Comparison of ENCODE assay signal across 8 cellular contexts in the genomic region with DNA sequence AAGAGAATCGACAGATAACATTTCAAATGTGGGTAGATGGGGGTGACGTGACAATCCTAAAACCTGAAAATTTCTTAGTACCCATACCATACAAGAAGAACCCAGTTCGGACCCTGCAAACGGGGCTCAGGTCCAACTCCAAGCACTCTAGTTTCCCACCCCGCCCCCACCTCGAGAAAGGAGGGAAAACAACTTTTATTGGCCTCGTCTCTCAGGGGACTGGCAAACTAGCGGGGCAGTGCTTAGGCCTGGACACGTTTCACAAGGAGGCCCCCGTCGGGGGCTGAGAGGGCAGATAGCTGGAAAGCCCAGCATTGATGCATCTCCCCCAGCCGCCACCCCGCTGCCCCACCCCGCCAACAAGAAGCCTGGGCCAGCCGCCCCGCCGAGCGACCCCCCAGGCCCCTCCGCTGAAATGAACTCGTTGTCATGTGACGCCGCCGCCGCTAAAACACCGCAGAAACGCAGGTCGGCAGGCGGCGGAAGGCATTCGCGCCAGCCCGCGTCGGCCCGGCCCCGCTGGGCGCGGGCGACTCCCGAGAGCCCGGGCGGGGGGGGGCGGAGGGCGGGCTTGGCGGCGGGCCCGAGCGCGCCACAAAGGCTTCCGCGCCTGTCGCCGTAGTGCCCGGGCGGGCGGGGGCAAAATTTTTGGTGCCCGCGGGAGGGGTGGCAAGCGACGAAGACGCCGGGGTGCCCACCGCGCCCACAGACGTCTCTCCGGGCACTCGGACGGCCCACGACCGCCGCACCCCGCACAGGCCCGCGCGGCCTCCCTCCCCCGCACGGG. TPM values are rescaled to one million over a fixed set of nuclear protein-coding genes. Genes with fewer than 3 reads are reported as not detected.
DNase-seq lines count a peak whose midpoint lies in the region; ATAC-seq and TF ChIP-seq lines count a peak whose summit lies in the region.

No MANE protein-coding gene starts in this region.

- no peaks in the 10 kb centered on the region for H3K36me3 Mint-ChIP-seq in activated CD4-positive, alpha-beta T cell treated with anti-CD3 and anti-CD28 coated beads, Interleukin-2, amount 10 ng/mL, durations not matched to agents 24 days and 14 days (ENCODE audit: low read depth)

- intact Hi-C loops in activated CD4-positive, alpha-beta T cell treated with anti-CD3 and anti-CD28 coated beads, Interleukin-2, amount 10 ng/mL, durations not matched to agents 24 days and 14 days (cut with micrococcal nuclease), result loop anchor here (1.0 to 5.0 kb wide), 10 partner anchors 35 to 555 kb away; a partner anchor contains a TSS

- ATAC-seq in HG03095 (IDR thresholded peaks at IDR 0.05; ENCODE audit: unreplicated experiment) (peak; percentile 5), GM18519 (IDR thresholded peaks at IDR 0.05; ENCODE audit: low FRiP score, unreplicated experiment) (no peak)

- TF ChIP-seq CTCF in GM13976 (IDR thresholded peaks at IDR 0.05; ENCODE audit: borderline replicate concordance, control extremely low read depth, extremely low read depth, insufficient read depth, missing control alignments), result no peak

- in situ Hi-C loops in GM13976 (cut with MboI; ENCODE audit: low sequenced_read_pairs, unreplicated experiment), result loop anchor here (10.0 kb wide), 2 partner anchors 263 to 677 kb away; no protein-coding TSS in a partner anchor

- H3K27me3 Mint-ChIP-seq in activated CD4-positive, alpha-beta T cell treated with anti-CD3 and anti-CD28 coated beads, Interleukin-2, amount 10 ng/mL, durations not matched to agents 24 days and 14 days, result no peaks in the 10 kb centered on the region

- peak overlapping the region; percentile 95 for H3K27ac Mint-ChIP-seq in activated CD4-positive, alpha-beta T cell treated with anti-CD3 and anti-CD28 coated beads, Interleukin-2, amount 10 ng/mL, durations not matched to agents 24 days and 14 days

- peak; percentile 54 for DNase-seq in GM13976 (ENCODE audit: low spot score)
- DNase-seq in NCI-H524 (lab: John Stamatoyannopoulos, UW), result peak; percentile 76 to 86
- DNase-seq in activated CD4-positive, alpha-beta T cell treated with anti-CD3 and anti-CD28 coated beads, Interleukin-2, amount 10 ng/mL, durations not matched to agents 24 days and 14 days, result peak; percentile 90
- DNase-seq in left kidney (ENCODE audit: low read depth, low spot score), result peak; percentile 95
- DNase-seq in stimulated activated CD4-positive, alpha-beta T cell treated with anti-CD3 and anti-CD28 coated beads, Interleukin-2, amount 100 ng/mL, for 24 hours, result peak; percentile 61 to 69

- peaks cover 36% of the 10 kb centered on the region for H3K4me1 Mint-ChIP-seq in activated CD4-positive, alpha-beta T cell treated with anti-CD3 and anti-CD28 coated beads, Interleukin-2, amount 10 ng/mL, durations not matched to agents 24 days and 14 days

- peak overlapping the region; percentile 81 for H3K4me3 Mint-ChIP-seq in activated CD4-positive, alpha-beta T cell treated with anti-CD3 and anti-CD28 coated beads, Interleukin-2, amount 10 ng/mL, durations not matched to agents 24 days and 14 days

- peak overlapping the region; percentile 97 for H3K27ac ChIP-seq in cingulate gyrus (ENCODE audit: low read depth, low read length)

- no peaks in the 10 kb centered on the region for H3K9me3 Mint-ChIP-seq in activated CD4-positive, alpha-beta T cell treated with anti-CD3 and anti-CD28 coated beads, Interleukin-2, amount 10 ng/mL, durations not matched to agents 24 days and 14 days

RNA-seq across cellular contexts. Expression of a gene that starts 0.7 kb away (rescaled TPM):
- total RNA-seq in activated CD4-positive, alpha-beta T cell treated with anti-CD3 and anti-CD28 coated beads, Interleukin-2, amount 10 ng/mL, durations not matched to agents 24 days and 14 days, result 41.3 and 46.2 TPM in 2 replicates
